ENCODE assay signal across 12 cellular contexts in the genomic region with DNA sequence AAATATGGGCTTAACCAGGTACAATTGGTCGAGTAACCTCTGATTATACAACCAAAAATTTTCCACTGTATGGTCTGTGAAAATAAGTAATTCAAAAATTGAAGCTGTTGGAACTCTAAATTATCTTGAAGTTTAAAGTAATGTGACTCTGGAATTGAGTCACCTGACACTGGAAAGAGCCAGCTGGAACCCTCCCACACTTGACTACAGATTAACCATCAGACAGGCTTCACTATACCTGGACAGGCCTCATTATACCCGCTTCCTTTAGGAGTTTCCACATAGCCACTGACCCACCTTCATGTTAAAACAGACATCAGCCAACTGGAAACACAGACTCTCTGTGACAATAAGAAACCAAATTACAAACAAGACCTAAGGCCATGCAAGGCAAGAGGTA. TPM values are rescaled to one million over a fixed set of nuclear protein-coding genes. Genes with fewer than 3 reads are reported as not detected.
DNase-seq lines count a peak whose midpoint lies in the region; ATAC-seq and TF ChIP-seq lines count a peak whose summit lies in the region.
"Had no signal": no experiment of that assay in that cellular context is flagged by ENCODE, and none has a peak within 500 bp of the region (broad histone marks: within the 10 kb centered on the region; RNA-seq: fewer than 3 reads in every experiment).

No MANE protein-coding gene starts in this region.

- H3K9me3 ChIP-seq in ectodermal cell (ENCODE audit: control insufficient read depth, low read length): no peaks in the 10 kb centered on the region

- peaks cover 0 to 19% (median 10%) of the 10 kb centered on the region in 4 donors for H3K4me1 Mint-ChIP-seq in naive thymus-derived CD8-positive, alpha-beta T cell

- DNase-seq in AG08396 (ENCODE audit: low spot score) (peak; percentile 11), NCI-H1694 (lab: John Stamatoyannopoulos, UW) (no peak)
- DNase-seq in naive thymus-derived CD8-positive, alpha-beta T cell: no peak
- DNase-seq: activated CD8-positive, alpha-beta memory T cell treated with anti-CD3 and anti-CD28 coated beads, Interleukin-2, amount 50 U/mL, for 4 hours; MM.1S; posterior cingulate gyrus; RPMI8226 had no signal

- H3K27me3 Mint-ChIP-seq in naive thymus-derived CD8-positive, alpha-beta T cell: peaks cover 0 to 15% (median 0%) of the 10 kb centered on the region in 5 donors

- POLR2A ChIA-PET in naive thymus-derived CD8-positive, alpha-beta T cell (lab: Charles Lee): interaction anchor here (1.0 kb wide), 1 partner anchor 110 kb away, joined by 3 read pairs; no protein-coding TSS in a partner anchor

- H3K27ac ChIP-seq in ectodermal cell (ENCODE audit: insufficient read depth, low read depth, low read length, poor library complexity, severe bottlenecking): no peak overlapping the region

- H3K36me3 ChIP-seq in ectodermal cell (ENCODE audit: control insufficient read depth, insufficient read depth, low read length): no peaks in the 10 kb centered on the region

- no peaks in the 10 kb centered on the region for H3K27me3 ChIP-seq in ectodermal cell (ENCODE audit: control insufficient read depth, insufficient read depth, low read length, poor library complexity, severe bottlenecking)

- peaks cover 2 to 14% (median 4%) of the 10 kb centered on the region in 3 donors for H3K36me3 Mint-ChIP-seq in naive thymus-derived CD8-positive, alpha-beta T cell

- no peak for TF ChIP-seq RAD21 in Ishikawa (IDR thresholded peaks at IDR 0.05; ENCODE audit: low read depth)

- no peak for TF ChIP-seq EP300 in Ishikawa (IDR thresholded peaks at IDR 0.05; ENCODE audit: borderline replicate concordance)

- peaks cover 4% of the 10 kb centered on the region for H3K4me1 ChIP-seq in ectodermal cell (ENCODE audit: control insufficient read depth, insufficient read depth, low read length)

- H3K4me3 ChIP-seq in ectodermal cell (ENCODE audit: insufficient read depth, low read depth, low read length): peak overlapping the region; percentile 45

- WGBS in ectodermal cell, 2 experiments: 82 to 91% methylated on average over 2 of the region's 2 CpGs

- no peak for ATAC-seq in naive thymus-derived CD8-positive, alpha-beta T cell
- no peak for ATAC-seq in HG03571 (IDR thresholded peaks at IDR 0.05; ENCODE audit: unreplicated experiment)
- ATAC-seq in GM18520 (IDR thresholded peaks at IDR 0.05; ENCODE audit: unreplicated experiment): no peak
- no peak for ATAC-seq in GM18868 (IDR thresholded peaks at IDR 0.05; ENCODE audit: unreplicated experiment)

- peak overlapping the region in 8 of 10 donors; percentile 5 to 85 (median 62) for H3K27ac Mint-ChIP-seq in naive thymus-derived CD8-positive, alpha-beta T cell

- H3K9me3 Mint-ChIP-seq in naive thymus-derived CD8-positive, alpha-beta T cell: peaks cover 0 to 32% (median 2%) of the 10 kb centered on the region in 9 donors

- H3K4me3 Mint-ChIP-seq in naive thymus-derived CD8-positive, alpha-beta T cell: peak overlapping the region; percentile 28 to 83 (median 72)

TF ChIP-seq in Ishikawa, 13 proteins besides CTCF, POLR2A, EP300 and RAD21:
- TF ChIP-seq, protein P1, sequence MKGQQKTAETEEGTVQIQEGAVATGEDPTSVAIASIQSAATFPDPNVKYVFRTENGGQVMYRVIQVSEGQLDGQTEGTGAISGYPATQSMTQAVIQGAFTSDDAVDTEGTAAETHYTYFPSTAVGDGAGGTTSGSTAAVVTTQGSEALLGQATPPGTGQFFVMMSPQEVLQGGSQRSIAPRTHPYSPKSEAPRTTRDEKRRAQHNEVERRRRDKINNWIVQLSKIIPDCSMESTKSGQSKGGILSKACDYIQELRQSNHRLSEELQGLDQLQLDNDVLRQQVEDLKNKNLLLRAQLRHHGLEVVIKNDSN (IDR thresholded peaks at IDR 0.05): peak; percentile 20; the same call in 1 of the 2 replicates
- TF ChIP-seq TCF12 (IDR thresholded peaks at IDR 0.05; ENCODE audit: low read depth): no peak

RNA-seq across cellular contexts. Expression of a gene that starts 1.3 kb away (rescaled TPM):
- polyA plus RNA-seq in ectodermal cell (2013, experiment 1 of 4): 6.5 TPM
- polyA plus RNA-seq in ectodermal cell (2013, experiment 2 of 4): 6.5 TPM
- 5.2 TPM for polyA plus RNA-seq in ectodermal cell (2013, experiment 3 of 4)
- polyA plus RNA-seq in ectodermal cell (2013, experiment 4 of 4): 6.1 TPM
- 1 to 10 TPM; 3.5 to 4.4 TPM for total RNA-seq in naive thymus-derived CD8-positive, alpha-beta T cell
- polyA plus RNA-seq in naive thymus-derived CD8-positive, alpha-beta T cell: 1 to 10 TPM; 2.3 to 7.5 (median 3.0) TPM

RNA-seq across cellular contexts. Expression of a gene that starts 18.6 kb away (rescaled TPM):
- 2.1 TPM for polyA plus RNA-seq in ectodermal cell (2013, experiment 1 of 4)
- polyA plus RNA-seq in ectodermal cell (2013, experiment 2 of 4): 2.1 TPM
- polyA plus RNA-seq in ectodermal cell (2013, experiment 3 of 4): 1.7 TPM
- polyA plus RNA-seq in ectodermal cell (2013, experiment 4 of 4): 1.6 TPM
- total RNA-seq in naive thymus-derived CD8-positive, alpha-beta T cell: under 1 TPM; 0.21 to 0.22 TPM
- polyA plus RNA-seq in naive thymus-derived CD8-positive, alpha-beta T cell: not detected

RNA-seq across cellular contexts. Expression of a gene that starts 30.3 kb away (rescaled TPM):
- 11.8 TPM for polyA plus RNA-seq in ectodermal cell (2013, experiment 1 of 4)
- 9.9 TPM for polyA plus RNA-seq in ectodermal cell (2013, experiment 2 of 4)
- 10.2 TPM for polyA plus RNA-seq in ectodermal cell (2013, experiment 3 of 4)
- polyA plus RNA-seq in ectodermal cell (2013, experiment 4 of 4): 10.5 TPM
- total RNA-seq in naive thymus-derived CD8-positive, alpha-beta T cell: 10 to 100 TPM; 34.8 to 37.8 TPM
- polyA plus RNA-seq in naive thymus-derived CD8-positive, alpha-beta T cell: 1 to 10 TPM; 3.6 to 4.1 (median 4.0) TPM
